In genomic region chr2:42116195-42117181, GRCh38 we compare ENCODE assay signal across 14 cellular contexts. TPM values are rescaled to one million over a fixed set of nuclear protein-coding genes. Genes with fewer than 3 reads are reported as not detected.
DNase-seq lines count a peak whose midpoint lies in the region; ATAC-seq, FAIRE-seq and TF ChIP-seq lines count a peak whose summit lies in the region.
"Had no signal": no experiment of that assay in that cellular context is flagged by ENCODE, and none has a peak within 500 bp of the region (broad histone marks: within the 10 kb centered on the region; RNA-seq: fewer than 3 reads in every experiment).

No MANE protein-coding gene starts in this region.

- no peaks in the 10 kb centered on the region for H3K27me3 ChIP-seq in spleen (replicated peaks in 1 of 7)

- H3K27ac ChIP-seq in spleen: peak overlapping the region in 6 of 8 donors; percentile 29 to 88 (median 84)
- H3K27ac ChIP-seq: psoas muscle had no signal

- TF ChIP-seq POLR2A in GM12892 (IDR thresholded peaks at IDR 0.05; ENCODE audit: low read depth, low read length) (no peak), spleen (IDR thresholded peaks at IDR 0.05) (no peak)

- no peak for TF ChIP-seq CTCF in spleen (IDR thresholded peaks at IDR 0.05 in 8 of 11, conservative IDR thresholded peaks at IDR 0.05 in 3 of 11)

- ATAC-seq in GM21528 (IDR thresholded peaks at IDR 0.05; ENCODE audit: low FRiP score, unreplicated experiment): no peak
- ATAC-seq: activated CD8-positive, alpha-beta memory T cell treated with anti-CD3 and anti-CD28 coated beads, Interleukin-2, amount 10 ng/mL, durations not matched to agents 7 days and 5 days; CD8-positive, alpha-beta T cell; psoas muscle; stimulated activated naive B cell treated with anti-CD40 and anti-IgM and Interleukin-4, amounts not matched to agents 10 μg/mL and 1 μg/mL and 100 μg/mL, for 72 hours had no signal

- peaks cover 0 to 5% (median 0%) of the 10 kb centered on the region in 8 donors for H3K9me3 ChIP-seq in spleen
- H3K9me3 ChIP-seq: psoas muscle had no signal

- peak; percentile 21 for FAIRE-seq in GM12892 (lab: Jason Lieb, UNC)

- no peak overlapping the region for H3K4me3 ChIP-seq in spleen
- H3K4me3 ChIP-seq: psoas muscle had no signal

- H3K36me3 ChIP-seq in spleen: no peaks in the 10 kb centered on the region

- DNase-seq in GM12892 (ENCODE audit: insufficient read length): no peak
- peak; percentile 60 for DNase-seq in amniotic epithelial cell (ENCODE audit: low read depth)
- DNase-seq in iris pigment epithelial cell (ENCODE audit: low read depth): peak; percentile 68
- no peak for DNase-seq in spleen
- no peak for DNase-seq in glomerular visceral epithelial cell (ENCODE audit: extremely low spot score)
- DNase-seq in stimulated activated CD4-positive, alpha-beta T cell treated with anti-CD3 and anti-CD28 coated beads, Interleukin-2, amount 100 ng/mL, for 24 hours: no peak
- no peak for DNase-seq in NCI-H1436 (lab: John Stamatoyannopoulos, UW)
- DNase-seq: activated CD8-positive, alpha-beta memory T cell treated with anti-CD3 and anti-CD28 coated beads, Interleukin-2, amount 10 ng/mL, durations not matched to agents 7 days and 5 days; activated naive CD4-positive, alpha-beta T cell treated with anti-CD3 and anti-CD28 coated beads, Interleukin-2, amount 50 U/mL, for 16 hours; CD8-positive, alpha-beta T cell; psoas muscle; stimulated activated CD4-positive, alpha-beta T cell treated with anti-CD3 and anti-CD28 coated beads, Interleukin-4, amount 100 ng/mL, for 24 hours; stimulated activated naive B cell treated with anti-CD40 and anti-IgM and Interleukin-4, amounts not matched to agents 10 μg/mL and 1 μg/mL and 100 μg/mL, for 72 hours had no signal

- intact Hi-C loops in spleen (cut with DNase I; ENCODE audit: low total_unique reads): no loop called here

- WGBS in spleen, 5 donors: 82 to 89% (median 83%) methylated on average over 5 of the region's 5 CpGs

- peaks cover 29 to 83% (median 50%) of the 10 kb centered on the region in 6 donors for H3K4me1 ChIP-seq in spleen
- H3K4me1 ChIP-seq: psoas muscle had no signal

RNA-seq across cellular contexts. Expression of gene EML4, which starts 52.7 kb away (rescaled TPM):
- polyA plus RNA-seq in GM12892 (2012; ENCODE audit: missing spikeins): 22.7 TPM
- 100 to 1,000 TPM in 4 of 7 donors, 10 to 100 TPM in 3; 75.2 to 176 (median 103) TPM for total RNA-seq in spleen
- polyA plus RNA-seq in spleen: 10 to 100 TPM; 25.4 to 42.0 (median 32.0) TPM

Comparison
In these comparisons a context has a peak if more than half of its experiments do, and no peak if none do; other contexts are left out.
1. DNase-seq: peak in amniotic epithelial cell (single experiment) and iris pigment epithelial cell (single experiment); none in GM12892 (single experiment), spleen (single experiment), glomerular visceral epithelial cell (single experiment), stimulated activated CD4-positive, alpha-beta T cell treated with anti-CD3 and anti-CD28 coated beads, Interleukin-2, amount 100 ng/mL, for 24 hours (0 of 2) and NCI-H1436 (single experiment).